18 cellular contexts compared by ENCODE assay signal in genomic region chr18:35611518-35611917, GRCh38.
"Had no signal": no experiment of that assay in that cellular context is flagged by ENCODE, and none has a peak within 500 bp of the region (broad histone marks: within the 10 kb centered on the region; RNA-seq: fewer than 3 reads in every experiment).

No MANE protein-coding gene starts in this region.

- H3K27ac Mint-ChIP-seq: activated naive CD4-positive, alpha-beta T cell treated with anti-CD3 and anti-CD28 coated beads for 36 hours; activated naive CD8-positive, alpha-beta T cell treated with anti-CD3 and anti-CD28 coated beads, Interleukin-2, amount 50 U/mL, for 24 hours; activated T-helper 17 cell treated with anti-CD3 and anti-CD28 coated beads, Interleukin-2, amount 50 U/mL, for 72 hours had no signal

- H3K4me3 Mint-ChIP-seq: activated naive CD4-positive, alpha-beta T cell treated with anti-CD3 and anti-CD28 coated beads for 36 hours; activated naive CD8-positive, alpha-beta T cell treated with anti-CD3 and anti-CD28 coated beads, Interleukin-2, amount 50 U/mL, for 24 hours; activated T-helper 17 cell treated with anti-CD3 and anti-CD28 coated beads, Interleukin-2, amount 50 U/mL, for 72 hours had no signal

- H3K4me1 ChIP-seq: prostate gland, testis had no signal

- H3K27me3 ChIP-seq: body of pancreas, foreskin keratinocyte, right lobe of liver, spleen, stomach, testis had no signal

- H3K9me3 Mint-ChIP-seq: activated naive CD4-positive, alpha-beta T cell treated with anti-CD3 and anti-CD28 coated beads for 36 hours; activated naive CD8-positive, alpha-beta T cell treated with anti-CD3 and anti-CD28 coated beads, Interleukin-2, amount 50 U/mL, for 24 hours; activated T-helper 17 cell treated with anti-CD3 and anti-CD28 coated beads, Interleukin-2, amount 50 U/mL, for 72 hours had no signal

- ATAC-seq: activated naive CD8-positive, alpha-beta T cell treated with anti-CD3 and anti-CD28 coated beads, Interleukin-2, amount 50 U/mL, for 24 hours; activated T-helper 17 cell treated with anti-CD3 and anti-CD28 coated beads, Interleukin-2, amount 50 U/mL, for 72 hours; body of pancreas; foreskin keratinocyte; right lobe of liver had no signal

- DNase-seq: activated CD4-positive, alpha-beta T cell treated with anti-CD3 and anti-CD28 coated beads, Interleukin-2, amount 50 U/mL, for 48 hours; activated CD4-positive, CD25-positive, alpha-beta regulatory T cell treated with anti-CD3 and anti-CD28 coated beads, Interleukin-2, amount 50 U/mL, for 72 hours; activated naive CD4-positive, alpha-beta T cell treated with anti-CD3 and anti-CD28 coated beads for 36 hours; activated naive CD8-positive, alpha-beta T cell treated with anti-CD3 and anti-CD28 coated beads, Interleukin-2, amount 50 U/mL, for 24 hours; body of pancreas; central memory CD4-positive, alpha-beta T cell; cortex of kidney; effector CD8-positive, alpha-beta T cell; foreskin keratinocyte; glutamatergic neuron; kidney glomerular epithelial cell; right lobe of liver; spleen; stomach; T-helper 9 cell; testis had no signal

- H3K27ac ChIP-seq: body of pancreas, foreskin keratinocyte, prostate gland, right lobe of liver, spleen, stomach, testis had no signal

- H3K9me3 ChIP-seq: body of pancreas, prostate gland, right lobe of liver, spleen, stomach, testis had no signal

- H3K27me3 Mint-ChIP-seq: activated naive CD8-positive, alpha-beta T cell treated with anti-CD3 and anti-CD28 coated beads, Interleukin-2, amount 50 U/mL, for 24 hours; activated T-helper 17 cell treated with anti-CD3 and anti-CD28 coated beads, Interleukin-2, amount 50 U/mL, for 72 hours had no signal

- H3K4me3 ChIP-seq: body of pancreas, prostate gland, right lobe of liver, spleen, stomach, testis had no signal

- H3K36me3 ChIP-seq: prostate gland, right lobe of liver, spleen, stomach had no signal
